1 cellular context compared by ENCODE assay signal in genomic region chr14:103740991-103741689, GRCh38.
TF ChIP-seq lines count a peak whose summit lies in the region.

No MANE protein-coding gene starts in this region.

TF ChIP-seq in HepG2, 621 proteins besides CTCF, POLR2A, EP300 and RAD21:
- no peak for TF ChIP-seq CERS6 (CRISPR knock-in tag; IDR thresholded peaks at IDR 0.05)
- no peak for TF ChIP-seq NR2F1 (CRISPR knock-in tag; IDR thresholded peaks at IDR 0.05)
- TF ChIP-seq TEAD3 (CRISPR knock-in tag; optimal IDR thresholded peaks at IDR 0.05; ENCODE audit: borderline replicate concordance), result no peak
- TF ChIP-seq HNF4A (CRISPR knock-in tag; IDR thresholded peaks at IDR 0.05), result no peak
- no peak for TF ChIP-seq ZBTB26 (CRISPR knock-in tag; IDR thresholded peaks at IDR 0.05; ENCODE audit: borderline replicate concordance)
- TF ChIP-seq ZNF670 (CRISPR knock-in tag; IDR thresholded peaks at IDR 0.05; ENCODE audit: borderline replicate concordance), result no peak
- no peak for TF ChIP-seq SP140L (CRISPR knock-in tag; IDR thresholded peaks at IDR 0.05; ENCODE audit: borderline replicate concordance)
- no peak for TF ChIP-seq ZNF883 (CRISPR knock-in tag; IDR thresholded peaks at IDR 0.05; ENCODE audit: not compliant biosample characterization)
- no peak for TF ChIP-seq ZKSCAN1 (IDR thresholded peaks at IDR 0.05; ENCODE audit: low read length)
- TF ChIP-seq AFF4 (CRISPR knock-in tag; IDR thresholded peaks at IDR 0.05), result no peak
- no peak for TF ChIP-seq SYNCRIP (IDR thresholded peaks at IDR 0.05; ENCODE audit: insufficient read depth, low read depth, low read length)
- TF ChIP-seq NR0B2 (CRISPR knock-in tag; IDR thresholded peaks at IDR 0.05), result no peak
- TF ChIP-seq SMAD1 (CRISPR knock-in tag; IDR thresholded peaks at IDR 0.05; ENCODE audit: borderline replicate concordance, low read depth), result no peak
- TF ChIP-seq MYC (CRISPR knock-in tag; IDR thresholded peaks at IDR 0.05; ENCODE audit: borderline replicate concordance), result no peak
- no peak for TF ChIP-seq ZNF263 (CRISPR knock-in tag; IDR thresholded peaks at IDR 0.05)
- no peak for TF ChIP-seq TBP (CRISPR knock-in tag; IDR thresholded peaks at IDR 0.05)
- no peak for TF ChIP-seq JUND (CRISPR knock-in tag; IDR thresholded peaks at IDR 0.05)
- TF ChIP-seq ZUFSP (CRISPR knock-in tag; IDR thresholded peaks at IDR 0.05; ENCODE audit: borderline replicate concordance), result no peak
